In genomic region chr11:27934830-27935145, GRCh38 we compare ENCODE assay signal across 11 cellular contexts.
DNase-seq lines count a peak whose midpoint lies in the region; TF ChIP-seq lines count a peak whose summit lies in the region.
"Had no signal": no experiment of that assay in that cellular context is flagged by ENCODE, and none has a peak within 500 bp of the region (broad histone marks: within the 10 kb centered on the region; RNA-seq: fewer than 3 reads in every experiment).

No MANE protein-coding gene starts in this region.

- H3K9me3 Mint-ChIP-seq in endothelial cell (ENCODE audit: unreplicated experiment): no peaks in the 10 kb centered on the region
- H3K9me3 Mint-ChIP-seq: activated naive CD8-positive, alpha-beta T cell treated with anti-CD3 and anti-CD28 coated beads, Interleukin-2, amount 10 ng/mL, durations not matched to agents 7 days and 5 days had no signal

- no peaks in the 10 kb centered on the region for H3K36me3 ChIP-seq in fibroblast of lung (ENCODE audit: control insufficient read depth, insufficient read depth, low read length)

- H3K27ac Mint-ChIP-seq in endothelial cell (ENCODE audit: unreplicated experiment): no peak overlapping the region
- H3K27ac Mint-ChIP-seq: activated naive CD8-positive, alpha-beta T cell treated with anti-CD3 and anti-CD28 coated beads, Interleukin-2, amount 10 ng/mL, durations not matched to agents 7 days and 5 days had no signal

- H3K4me1 Mint-ChIP-seq in endothelial cell (ENCODE audit: unreplicated experiment): no peaks in the 10 kb centered on the region
- H3K4me1 Mint-ChIP-seq: activated naive CD8-positive, alpha-beta T cell treated with anti-CD3 and anti-CD28 coated beads, Interleukin-2, amount 10 ng/mL, durations not matched to agents 7 days and 5 days had no signal

- no peak overlapping the region for H3K4me2 ChIP-seq in fibroblast of lung (ENCODE audit: extremely low read depth, insufficient read depth, low read length)

- H3K9me3 ChIP-seq in fibroblast of lung (ENCODE audit: control insufficient read depth, insufficient read depth, low read depth, low read length): no peaks in the 10 kb centered on the region

- H3K36me3 Mint-ChIP-seq in endothelial cell (ENCODE audit: low read depth, unreplicated experiment): no peaks in the 10 kb centered on the region
- H3K36me3 Mint-ChIP-seq: activated naive CD8-positive, alpha-beta T cell treated with anti-CD3 and anti-CD28 coated beads, Interleukin-2, amount 10 ng/mL, durations not matched to agents 7 days and 5 days had no signal

- peak; percentile 84 for DNase-seq in GM03348 (ENCODE audit: low spot score)
- DNase-seq in RPMI7951 (ENCODE audit: low read depth): peak; percentile 95
- DNase-seq in fibroblast of lung (ENCODE audit: low read depth in 2 of 2): peak; percentile 90 to 98
- peak; percentile 93 for DNase-seq in renal cortical epithelial cell (ENCODE audit: low read depth)
- no peak for DNase-seq in NCI-H2107 (lab: John Stamatoyannopoulos, UW)
- no peak for DNase-seq in endothelial cell (ENCODE audit: low spot score)
- no peak for DNase-seq in DMS53 (lab: John Stamatoyannopoulos, UW)
- no peak for DNase-seq in OCI-M1 (lab: John Stamatoyannopoulos, UW)
- DNase-seq: activated CD4-positive, alpha-beta T cell treated with anti-CD3 and anti-CD28 coated beads for 1 hour; activated naive CD8-positive, alpha-beta T cell treated with anti-CD3 and anti-CD28 coated beads, Interleukin-2, amount 10 ng/mL, durations not matched to agents 7 days and 5 days; DND-41 had no signal

- peak overlapping the region; percentile 24 for H3K9ac ChIP-seq in fibroblast of lung (ENCODE audit: insufficient read depth, low read length)

- H3K27me3 Mint-ChIP-seq in endothelial cell (ENCODE audit: unreplicated experiment): no peaks in the 10 kb centered on the region
- H3K27me3 Mint-ChIP-seq: activated naive CD8-positive, alpha-beta T cell treated with anti-CD3 and anti-CD28 coated beads, Interleukin-2, amount 10 ng/mL, durations not matched to agents 7 days and 5 days had no signal

- H3K27ac ChIP-seq in fibroblast of lung (ENCODE audit: insufficient read depth, low read length): peak overlapping the region; percentile 83

- no peak overlapping the region for H3K4me3 Mint-ChIP-seq in endothelial cell (ENCODE audit: unreplicated experiment)
- H3K4me3 Mint-ChIP-seq: activated naive CD8-positive, alpha-beta T cell treated with anti-CD3 and anti-CD28 coated beads, Interleukin-2, amount 10 ng/mL, durations not matched to agents 7 days and 5 days had no signal

- H3K4me3 ChIP-seq in fibroblast of lung (replicated peaks in 1 of 4; ENCODE audit: control extremely low read depth in 1 of 4, insufficient read depth in 1 of 4, low read depth in 3 of 4, low read length in 4 of 4): no peak overlapping the region

- H3K4me1 ChIP-seq in fibroblast of lung (ENCODE audit: control insufficient read depth, extremely low read depth, insufficient read depth, low read length): no peaks in the 10 kb centered on the region

- H2AFZ ChIP-seq in fibroblast of lung (ENCODE audit: low read length): no peak overlapping the region

- no peaks in the 10 kb centered on the region for H3K79me2 ChIP-seq in fibroblast of lung (ENCODE audit: control insufficient read depth, insufficient read depth, low read length)

- no peaks in the 10 kb centered on the region for H4K20me1 ChIP-seq in fibroblast of lung (ENCODE audit: control insufficient read depth, extremely low read depth, insufficient read depth, low read length)

- no peaks in the 10 kb centered on the region for H3K27me3 ChIP-seq in fibroblast of lung (ENCODE audit: control insufficient read depth, insufficient read depth, low read length)

- no peak for TF ChIP-seq CTCF in fibroblast of lung (conservative IDR thresholded peaks at IDR 0.05 in 1 of 2, IDR thresholded peaks at IDR 0.05 in 1 of 2; ENCODE audit: low read depth in 1 of 2, low read length in 2 of 2)
- no peak for TF ChIP-seq CTCF in endothelial cell (IDR thresholded peaks at IDR 0.05; ENCODE audit: unreplicated experiment)

Comparison
In these comparisons a context has a peak if more than half of its experiments do, and no peak if none do; other contexts are left out.
1. DNase-seq: peak in GM03348 (single experiment), RPMI7951 (single experiment), fibroblast of lung (2 of 2) and renal cortical epithelial cell (single experiment); none in NCI-H2107 (single experiment), endothelial cell (single experiment), DMS53 (single experiment) and OCI-M1 (single experiment).